In the genomic region with DNA sequence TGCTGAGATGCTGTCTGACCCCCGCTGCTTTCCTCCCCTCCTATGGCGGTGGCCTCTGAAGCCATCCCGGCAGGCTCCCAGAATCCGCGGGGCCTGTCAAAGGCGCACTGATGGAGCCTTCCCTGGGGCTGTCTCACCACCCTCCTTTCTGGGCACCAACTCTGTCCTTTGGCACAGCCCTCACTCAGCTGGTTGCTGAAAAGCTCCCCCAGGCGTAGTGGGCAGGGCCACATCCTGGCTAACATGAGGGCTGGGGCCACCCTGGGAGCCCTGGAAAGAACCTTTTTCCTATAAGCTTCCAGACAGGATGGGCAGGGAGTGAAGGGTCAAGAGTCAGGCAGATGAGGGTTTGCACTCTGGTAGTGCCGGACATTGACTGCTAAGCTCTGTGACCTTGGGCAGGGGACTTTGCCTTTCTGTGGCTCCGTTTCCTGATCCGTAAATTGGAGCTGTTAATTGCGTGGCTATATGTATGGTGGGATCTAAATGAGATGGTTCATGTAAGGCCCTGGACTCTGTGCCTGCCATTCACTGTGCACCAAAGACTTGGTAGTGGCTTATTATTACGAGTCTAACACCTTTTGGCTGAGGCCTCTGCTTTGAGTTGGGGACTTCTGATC, we compare ENCODE assay signal across 1 cellular context.
TF ChIP-seq lines count a peak whose summit lies in the region.

No MANE protein-coding gene starts in this region.

TF ChIP-seq in GM12878, 131 proteins besides CTCF, POLR2A, EP300 and RAD21:
- TF ChIP-seq ETV6 (conservative IDR thresholded peaks at IDR 0.05 in 1 of 2, IDR thresholded peaks at IDR 0.05 in 1 of 2; ENCODE audit: borderline replicate concordance in 1 of 2, low read depth in 1 of 2) (no peak), TCF7 (IDR thresholded peaks at IDR 0.05; ENCODE audit: borderline replicate concordance) (no peak), NFXL1 (IDR thresholded peaks at IDR 0.05; ENCODE audit: borderline replicate concordance) (no peak), CHD4 (IDR thresholded peaks at IDR 0.05) (no peak), HCFC1 (IDR thresholded peaks at IDR 0.05; ENCODE audit: low read length) (no peak), RELA (IDR thresholded peaks at IDR 0.05; ENCODE audit: borderline replicate concordance, partially characterized antibody) (no peak), ATF7 (IDR thresholded peaks at IDR 0.05; ENCODE audit: low read depth) (no peak), EZH2 (IDR thresholded peaks at IDR 0.05; ENCODE audit: borderline replicate concordance, control insufficient read depth, low read depth, low read length) (no peak), KDM1A (IDR thresholded peaks at IDR 0.05; ENCODE audit: borderline replicate concordance) (no peak), SUPT20H (IDR thresholded peaks at IDR 0.05; ENCODE audit: borderline replicate concordance, control insufficient read depth, low read depth, low read length) (no peak), LARP7 (IDR thresholded peaks at IDR 0.05) (no peak)
- TF ChIP-seq, protein P1, sequence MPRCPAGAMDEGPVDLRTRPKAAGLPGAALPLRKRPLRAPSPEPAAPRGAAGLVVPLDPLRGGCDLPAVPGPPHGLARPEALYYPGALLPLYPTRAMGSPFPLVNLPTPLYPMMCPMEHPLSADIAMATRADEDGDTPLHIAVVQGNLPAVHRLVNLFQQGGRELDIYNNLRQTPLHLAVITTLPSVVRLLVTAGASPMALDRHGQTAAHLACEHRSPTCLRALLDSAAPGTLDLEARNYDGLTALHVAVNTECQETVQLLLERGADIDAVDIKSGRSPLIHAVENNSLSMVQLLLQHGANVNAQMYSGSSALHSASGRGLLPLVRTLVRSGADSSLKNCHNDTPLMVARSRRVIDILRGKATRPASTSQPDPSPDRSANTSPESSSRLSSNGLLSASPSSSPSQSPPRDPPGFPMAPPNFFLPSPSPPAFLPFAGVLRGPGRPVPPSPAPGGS (IDR thresholded peaks at IDR 0.05; ENCODE audit: borderline replicate concordance, insufficient read depth, low read depth, low read length, poor library complexity, severe bottlenecking) = no peak
- TF ChIP-seq, protein P2, sequence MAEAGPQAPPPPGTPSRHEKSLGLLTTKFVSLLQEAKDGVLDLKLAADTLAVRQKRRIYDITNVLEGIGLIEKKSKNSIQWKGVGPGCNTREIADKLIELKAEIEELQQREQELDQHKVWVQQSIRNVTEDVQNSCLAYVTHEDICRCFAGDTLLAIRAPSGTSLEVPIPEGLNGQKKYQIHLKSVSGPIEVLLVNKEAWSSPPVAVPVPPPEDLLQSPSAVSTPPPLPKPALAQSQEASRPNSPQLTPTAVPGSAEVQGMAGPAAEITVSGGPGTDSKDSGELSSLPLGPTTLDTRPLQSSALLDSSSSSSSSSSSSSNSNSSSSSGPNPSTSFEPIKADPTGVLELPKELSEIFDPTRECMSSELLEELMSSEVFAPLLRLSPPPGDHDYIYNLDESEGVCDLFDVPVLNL (IDR thresholded peaks at IDR 0.05; ENCODE audit: low read depth, low read length) = no peak
- TF ChIP-seq, protein P3, sequence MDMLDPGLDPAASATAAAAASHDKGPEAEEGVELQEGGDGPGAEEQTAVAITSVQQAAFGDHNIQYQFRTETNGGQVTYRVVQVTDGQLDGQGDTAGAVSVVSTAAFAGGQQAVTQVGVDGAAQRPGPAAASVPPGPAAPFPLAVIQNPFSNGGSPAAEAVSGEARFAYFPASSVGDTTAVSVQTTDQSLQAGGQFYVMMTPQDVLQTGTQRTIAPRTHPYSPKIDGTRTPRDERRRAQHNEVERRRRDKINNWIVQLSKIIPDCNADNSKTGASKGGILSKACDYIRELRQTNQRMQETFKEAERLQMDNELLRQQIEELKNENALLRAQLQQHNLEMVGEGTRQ (IDR thresholded peaks at IDR 0.05; ENCODE audit: borderline replicate concordance, low read depth, low read length) = no peak
- TF ChIP-seq, protein P4, sequence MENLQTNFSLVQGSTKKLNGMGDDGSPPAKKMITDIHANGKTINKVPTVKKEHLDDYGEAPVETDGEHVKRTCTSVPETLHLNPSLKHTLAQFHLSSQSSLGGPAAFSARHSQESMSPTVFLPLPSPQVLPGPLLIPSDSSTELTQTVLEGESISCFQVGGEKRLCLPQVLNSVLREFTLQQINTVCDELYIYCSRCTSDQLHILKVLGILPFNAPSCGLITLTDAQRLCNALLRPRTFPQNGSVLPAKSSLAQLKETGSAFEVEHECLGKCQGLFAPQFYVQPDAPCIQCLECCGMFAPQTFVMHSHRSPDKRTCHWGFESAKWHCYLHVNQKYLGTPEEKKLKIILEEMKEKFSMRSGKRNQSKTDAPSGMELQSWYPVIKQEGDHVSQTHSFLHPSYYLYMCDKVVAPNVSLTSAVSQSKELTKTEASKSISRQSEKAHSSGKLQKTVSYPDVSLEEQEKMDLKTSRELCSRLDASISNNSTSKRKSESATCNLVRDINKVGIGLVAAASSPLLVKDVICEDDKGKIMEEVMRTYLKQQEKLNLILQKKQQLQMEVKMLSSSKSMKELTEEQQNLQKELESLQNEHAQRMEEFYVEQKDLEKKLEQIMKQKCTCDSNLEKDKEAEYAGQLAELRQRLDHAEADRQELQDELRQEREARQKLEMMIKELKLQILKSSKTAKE (IDR thresholded peaks at IDR 0.05; ENCODE audit: low read depth, poor library complexity, severe bottlenecking) = no peak
- TF ChIP-seq, protein P5, sequence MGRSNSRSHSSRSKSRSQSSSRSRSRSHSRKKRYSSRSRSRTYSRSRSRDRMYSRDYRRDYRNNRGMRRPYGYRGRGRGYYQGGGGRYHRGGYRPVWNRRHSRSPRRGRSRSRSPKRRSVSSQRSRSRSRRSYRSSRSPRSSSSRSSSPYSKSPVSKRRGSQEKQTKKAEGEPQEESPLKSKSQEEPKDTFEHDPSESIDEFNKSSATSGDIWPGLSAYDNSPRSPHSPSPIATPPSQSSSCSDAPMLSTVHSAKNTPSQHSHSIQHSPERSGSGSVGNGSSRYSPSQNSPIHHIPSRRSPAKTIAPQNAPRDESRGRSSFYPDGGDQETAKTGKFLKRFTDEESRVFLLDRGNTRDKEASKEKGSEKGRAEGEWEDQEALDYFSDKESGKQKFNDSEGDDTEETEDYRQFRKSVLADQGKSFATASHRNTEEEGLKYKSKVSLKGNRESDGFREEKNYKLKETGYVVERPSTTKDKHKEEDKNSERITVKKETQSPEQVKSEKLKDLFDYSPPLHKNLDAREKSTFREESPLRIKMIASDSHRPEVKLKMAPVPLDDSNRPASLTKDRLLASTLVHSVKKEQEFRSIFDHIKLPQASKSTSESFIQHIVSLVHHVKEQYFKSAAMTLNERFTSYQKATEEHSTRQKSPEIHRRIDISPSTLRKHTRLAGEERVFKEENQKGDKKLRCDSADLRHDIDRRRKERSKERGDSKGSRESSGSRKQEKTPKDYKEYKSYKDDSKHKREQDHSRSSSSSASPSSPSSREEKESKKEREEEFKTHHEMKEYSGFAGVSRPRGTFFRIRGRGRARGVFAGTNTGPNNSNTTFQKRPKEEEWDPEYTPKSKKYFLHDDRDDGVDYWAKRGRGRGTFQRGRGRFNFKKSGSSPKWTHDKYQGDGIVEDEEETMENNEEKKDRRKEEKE (IDR thresholded peaks at IDR 0.05) = no peak
